1 cellular context compared by ENCODE assay signal in the genomic region with DNA sequence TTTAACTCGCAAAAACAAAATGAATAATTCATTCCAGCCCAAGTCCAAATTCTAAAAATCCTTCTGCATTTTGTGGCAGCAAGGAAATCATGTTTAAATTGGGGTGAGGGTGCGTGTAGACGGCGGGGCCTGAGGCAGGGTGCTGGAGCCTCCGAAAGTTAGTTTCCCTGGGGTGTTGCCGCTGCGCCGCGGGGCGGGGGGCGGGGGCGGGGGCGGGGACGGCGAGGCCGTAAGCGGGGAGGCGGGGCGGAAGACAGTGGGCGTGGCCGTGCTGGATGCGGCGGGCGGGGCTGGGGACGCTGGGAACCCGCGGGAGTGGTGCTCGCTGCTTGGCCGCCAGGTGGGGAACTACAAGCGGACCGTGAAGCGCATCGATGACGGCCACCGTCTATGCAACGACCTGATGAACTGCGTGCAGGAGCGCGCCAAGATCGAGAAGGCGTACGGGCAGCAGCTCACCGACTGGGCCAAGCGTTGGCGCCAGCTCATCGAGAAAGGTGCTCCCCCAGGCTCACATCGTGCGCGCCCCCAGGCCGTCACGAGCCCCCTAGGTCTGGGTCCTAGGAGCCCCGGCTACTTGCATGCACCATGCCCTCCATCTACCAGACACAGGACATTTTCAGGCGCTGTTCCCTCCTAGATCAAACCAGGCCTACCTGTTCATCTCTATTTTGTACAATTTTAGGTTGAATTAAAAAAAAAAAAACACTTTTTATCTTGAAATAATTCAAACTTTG.
TF ChIP-seq lines count a peak whose summit lies in the region.

No MANE protein-coding gene starts in this region.

TF ChIP-seq in K562, 482 proteins besides CTCF, POLR2A, EP300 and RAD21 (continues in another document):
- TF ChIP-seq, protein P1, sequence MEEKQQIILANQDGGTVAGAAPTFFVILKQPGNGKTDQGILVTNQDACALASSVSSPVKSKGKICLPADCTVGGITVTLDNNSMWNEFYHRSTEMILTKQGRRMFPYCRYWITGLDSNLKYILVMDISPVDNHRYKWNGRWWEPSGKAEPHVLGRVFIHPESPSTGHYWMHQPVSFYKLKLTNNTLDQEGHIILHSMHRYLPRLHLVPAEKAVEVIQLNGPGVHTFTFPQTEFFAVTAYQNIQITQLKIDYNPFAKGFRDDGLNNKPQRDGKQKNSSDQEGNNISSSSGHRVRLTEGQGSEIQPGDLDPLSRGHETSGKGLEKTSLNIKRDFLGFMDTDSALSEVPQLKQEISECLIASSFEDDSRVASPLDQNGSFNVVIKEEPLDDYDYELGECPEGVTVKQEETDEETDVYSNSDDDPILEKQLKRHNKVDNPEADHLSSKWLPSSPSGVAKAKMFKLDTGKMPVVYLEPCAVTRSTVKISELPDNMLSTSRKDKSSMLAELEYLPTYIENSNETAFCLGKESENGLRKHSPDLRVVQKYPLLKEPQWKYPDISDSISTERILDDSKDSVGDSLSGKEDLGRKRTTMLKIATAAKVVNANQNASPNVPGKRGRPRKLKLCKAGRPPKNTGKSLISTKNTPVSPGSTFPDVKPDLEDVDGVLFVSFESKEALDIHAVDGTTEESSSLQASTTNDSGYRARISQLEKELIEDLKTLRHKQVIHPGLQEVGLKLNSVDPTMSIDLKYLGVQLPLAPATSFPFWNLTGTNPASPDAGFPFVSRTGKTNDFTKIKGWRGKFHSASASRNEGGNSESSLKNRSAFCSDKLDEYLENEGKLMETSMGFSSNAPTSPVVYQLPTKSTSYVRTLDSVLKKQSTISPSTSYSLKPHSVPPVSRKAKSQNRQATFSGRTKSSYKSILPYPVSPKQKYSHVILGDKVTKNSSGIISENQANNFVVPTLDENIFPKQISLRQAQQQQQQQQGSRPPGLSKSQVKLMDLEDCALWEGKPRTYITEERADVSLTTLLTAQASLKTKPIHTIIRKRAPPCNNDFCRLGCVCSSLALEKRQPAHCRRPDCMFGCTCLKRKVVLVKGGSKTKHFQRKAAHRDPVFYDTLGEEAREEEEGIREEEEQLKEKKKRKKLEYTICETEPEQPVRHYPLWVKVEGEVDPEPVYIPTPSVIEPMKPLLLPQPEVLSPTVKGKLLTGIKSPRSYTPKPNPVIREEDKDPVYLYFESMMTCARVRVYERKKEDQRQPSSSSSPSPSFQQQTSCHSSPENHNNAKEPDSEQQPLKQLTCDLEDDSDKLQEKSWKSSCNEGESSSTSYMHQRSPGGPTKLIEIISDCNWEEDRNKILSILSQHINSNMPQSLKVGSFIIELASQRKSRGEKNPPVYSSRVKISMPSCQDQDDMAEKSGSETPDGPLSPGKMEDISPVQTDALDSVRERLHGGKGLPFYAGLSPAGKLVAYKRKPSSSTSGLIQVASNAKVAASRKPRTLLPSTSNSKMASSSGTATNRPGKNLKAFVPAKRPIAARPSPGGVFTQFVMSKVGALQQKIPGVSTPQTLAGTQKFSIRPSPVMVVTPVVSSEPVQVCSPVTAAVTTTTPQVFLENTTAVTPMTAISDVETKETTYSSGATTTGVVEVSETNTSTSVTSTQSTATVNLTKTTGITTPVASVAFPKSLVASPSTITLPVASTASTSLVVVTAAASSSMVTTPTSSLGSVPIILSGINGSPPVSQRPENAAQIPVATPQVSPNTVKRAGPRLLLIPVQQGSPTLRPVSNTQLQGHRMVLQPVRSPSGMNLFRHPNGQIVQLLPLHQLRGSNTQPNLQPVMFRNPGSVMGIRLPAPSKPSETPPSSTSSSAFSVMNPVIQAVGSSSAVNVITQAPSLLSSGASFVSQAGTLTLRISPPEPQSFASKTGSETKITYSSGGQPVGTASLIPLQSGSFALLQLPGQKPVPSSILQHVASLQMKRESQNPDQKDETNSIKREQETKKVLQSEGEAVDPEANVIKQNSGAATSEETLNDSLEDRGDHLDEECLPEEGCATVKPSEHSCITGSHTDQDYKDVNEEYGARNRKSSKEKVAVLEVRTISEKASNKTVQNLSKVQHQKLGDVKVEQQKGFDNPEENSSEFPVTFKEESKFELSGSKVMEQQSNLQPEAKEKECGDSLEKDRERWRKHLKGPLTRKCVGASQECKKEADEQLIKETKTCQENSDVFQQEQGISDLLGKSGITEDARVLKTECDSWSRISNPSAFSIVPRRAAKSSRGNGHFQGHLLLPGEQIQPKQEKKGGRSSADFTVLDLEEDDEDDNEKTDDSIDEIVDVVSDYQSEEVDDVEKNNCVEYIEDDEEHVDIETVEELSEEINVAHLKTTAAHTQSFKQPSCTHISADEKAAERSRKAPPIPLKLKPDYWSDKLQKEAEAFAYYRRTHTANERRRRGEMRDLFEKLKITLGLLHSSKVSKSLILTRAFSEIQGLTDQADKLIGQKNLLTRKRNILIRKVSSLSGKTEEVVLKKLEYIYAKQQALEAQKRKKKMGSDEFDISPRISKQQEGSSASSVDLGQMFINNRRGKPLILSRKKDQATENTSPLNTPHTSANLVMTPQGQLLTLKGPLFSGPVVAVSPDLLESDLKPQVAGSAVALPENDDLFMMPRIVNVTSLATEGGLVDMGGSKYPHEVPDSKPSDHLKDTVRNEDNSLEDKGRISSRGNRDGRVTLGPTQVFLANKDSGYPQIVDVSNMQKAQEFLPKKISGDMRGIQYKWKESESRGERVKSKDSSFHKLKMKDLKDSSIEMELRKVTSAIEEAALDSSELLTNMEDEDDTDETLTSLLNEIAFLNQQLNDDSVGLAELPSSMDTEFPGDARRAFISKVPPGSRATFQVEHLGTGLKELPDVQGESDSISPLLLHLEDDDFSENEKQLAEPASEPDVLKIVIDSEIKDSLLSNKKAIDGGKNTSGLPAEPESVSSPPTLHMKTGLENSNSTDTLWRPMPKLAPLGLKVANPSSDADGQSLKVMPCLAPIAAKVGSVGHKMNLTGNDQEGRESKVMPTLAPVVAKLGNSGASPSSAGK (IDR thresholded peaks at IDR 0.05): no peak; the same call in 1 of the 2 replicates
- TF ChIP-seq MYC (IDR thresholded peaks at IDR 0.05; ENCODE audit: low read depth, low read length) (peak; percentile 25; the same call in 1 of the 2 replicates), MYC (CRISPR knock-in tag; IDR thresholded peaks at IDR 0.05; ENCODE audit: borderline replicate concordance, low read depth) (no peak), TEAD1 (CRISPR knock-in tag; IDR thresholded peaks at IDR 0.05) (peak in 1 of 2 experiments; percentile 61; a peak in 1 of 4 replicates), TAL1 (IDR thresholded peaks at IDR 0.05) (no peak), RB1 (IDR thresholded peaks at IDR 0.05; ENCODE audit: low read depth) (peak; percentile 98), NR2F6 (CRISPR knock-in tag; IDR thresholded peaks at IDR 0.05) (no peak), FOSL1 (tag; conservative IDR thresholded peaks at IDR 0.05) (peak; percentile 19; the same call in 1 of the 2 replicates)
- TF ChIP-seq, protein P2, sequence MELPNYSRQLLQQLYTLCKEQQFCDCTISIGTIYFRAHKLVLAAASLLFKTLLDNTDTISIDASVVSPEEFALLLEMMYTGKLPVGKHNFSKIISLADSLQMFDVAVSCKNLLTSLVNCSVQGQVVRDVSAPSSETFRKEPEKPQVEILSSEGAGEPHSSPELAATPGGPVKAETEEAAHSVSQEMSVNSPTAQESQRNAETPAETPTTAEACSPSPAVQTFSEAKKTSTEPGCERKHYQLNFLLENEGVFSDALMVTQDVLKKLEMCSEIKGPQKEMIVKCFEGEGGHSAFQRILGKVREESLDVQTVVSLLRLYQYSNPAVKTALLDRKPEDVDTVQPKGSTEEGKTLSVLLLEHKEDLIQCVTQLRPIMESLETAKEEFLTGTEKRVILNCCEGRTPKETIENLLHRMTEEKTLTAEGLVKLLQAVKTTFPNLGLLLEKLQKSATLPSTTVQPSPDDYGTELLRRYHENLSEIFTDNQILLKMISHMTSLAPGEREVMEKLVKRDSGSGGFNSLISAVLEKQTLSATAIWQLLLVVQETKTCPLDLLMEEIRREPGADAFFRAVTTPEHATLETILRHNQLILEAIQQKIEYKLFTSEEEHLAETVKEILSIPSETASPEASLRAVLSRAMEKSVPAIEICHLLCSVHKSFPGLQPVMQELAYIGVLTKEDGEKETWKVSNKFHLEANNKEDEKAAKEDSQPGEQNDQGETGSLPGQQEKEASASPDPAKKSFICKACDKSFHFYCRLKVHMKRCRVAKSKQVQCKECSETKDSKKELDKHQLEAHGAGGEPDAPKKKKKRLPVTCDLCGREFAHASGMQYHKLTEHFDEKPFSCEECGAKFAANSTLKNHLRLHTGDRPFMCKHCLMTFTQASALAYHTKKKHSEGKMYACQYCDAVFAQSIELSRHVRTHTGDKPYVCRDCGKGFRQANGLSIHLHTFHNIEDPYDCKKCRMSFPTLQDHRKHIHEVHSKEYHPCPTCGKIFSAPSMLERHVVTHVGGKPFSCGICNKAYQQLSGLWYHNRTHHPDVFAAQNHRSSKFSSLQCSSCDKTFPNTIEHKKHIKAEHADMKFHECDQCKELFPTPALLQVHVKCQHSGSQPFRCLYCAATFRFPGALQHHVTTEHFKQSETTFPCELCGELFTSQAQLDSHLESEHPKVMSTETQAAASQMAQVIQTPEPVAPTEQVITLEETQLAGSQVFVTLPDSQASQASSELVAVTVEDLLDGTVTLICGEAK (IDR thresholded peaks at IDR 0.05): 0 out of 2 replicates have a peak, but pooled peaks have one; percentile 27
- TF ChIP-seq, protein P2 (CRISPR knock-in tag; IDR thresholded peaks at IDR 0.05): no peak
- TF ChIP-seq, protein P3, sequence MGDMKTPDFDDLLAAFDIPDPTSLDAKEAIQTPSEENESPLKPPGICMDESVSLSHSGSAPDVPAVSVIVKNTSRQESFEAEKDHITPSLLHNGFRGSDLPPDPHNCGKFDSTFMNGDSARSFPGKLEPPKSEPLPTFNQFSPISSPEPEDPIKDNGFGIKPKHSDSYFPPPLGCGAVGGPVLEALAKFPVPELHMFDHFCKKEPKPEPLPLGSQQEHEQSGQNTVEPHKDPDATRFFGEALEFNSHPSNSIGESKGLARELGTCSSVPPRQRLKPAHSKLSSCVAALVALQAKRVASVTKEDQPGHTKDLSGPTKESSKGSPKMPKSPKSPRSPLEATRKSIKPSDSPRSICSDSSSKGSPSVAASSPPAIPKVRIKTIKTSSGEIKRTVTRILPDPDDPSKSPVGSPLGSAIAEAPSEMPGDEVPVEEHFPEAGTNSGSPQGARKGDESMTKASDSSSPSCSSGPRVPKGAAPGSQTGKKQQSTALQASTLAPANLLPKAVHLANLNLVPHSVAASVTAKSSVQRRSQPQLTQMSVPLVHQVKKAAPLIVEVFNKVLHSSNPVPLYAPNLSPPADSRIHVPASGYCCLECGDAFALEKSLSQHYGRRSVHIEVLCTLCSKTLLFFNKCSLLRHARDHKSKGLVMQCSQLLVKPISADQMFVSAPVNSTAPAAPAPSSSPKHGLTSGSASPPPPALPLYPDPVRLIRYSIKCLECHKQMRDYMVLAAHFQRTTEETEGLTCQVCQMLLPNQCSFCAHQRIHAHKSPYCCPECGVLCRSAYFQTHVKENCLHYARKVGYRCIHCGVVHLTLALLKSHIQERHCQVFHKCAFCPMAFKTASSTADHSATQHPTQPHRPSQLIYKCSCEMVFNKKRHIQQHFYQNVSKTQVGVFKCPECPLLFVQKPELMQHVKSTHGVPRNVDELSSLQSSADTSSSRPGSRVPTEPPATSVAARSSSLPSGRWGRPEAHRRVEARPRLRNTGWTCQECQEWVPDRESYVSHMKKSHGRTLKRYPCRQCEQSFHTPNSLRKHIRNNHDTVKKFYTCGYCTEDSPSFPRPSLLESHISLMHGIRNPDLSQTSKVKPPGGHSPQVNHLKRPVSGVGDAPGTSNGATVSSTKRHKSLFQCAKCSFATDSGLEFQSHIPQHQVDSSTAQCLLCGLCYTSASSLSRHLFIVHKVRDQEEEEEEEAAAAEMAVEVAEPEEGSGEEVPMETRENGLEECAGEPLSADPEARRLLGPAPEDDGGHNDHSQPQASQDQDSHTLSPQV (IDR thresholded peaks at IDR 0.05): peak; percentile 17; the same call in 1 of the 2 replicates
